13 cellular contexts compared by ENCODE assay signal in genomic region chr12:91620949-91621348, GRCh38.
DNase-seq lines count a peak whose midpoint lies in the region; ATAC-seq and TF ChIP-seq lines count a peak whose summit lies in the region.
"Had no signal": no experiment of that assay in that cellular context is flagged by ENCODE, and none has a peak within 500 bp of the region (broad histone marks: within the 10 kb centered on the region; RNA-seq: fewer than 3 reads in every experiment).

No MANE protein-coding gene starts in this region.

- DNase-seq in Daoy (ENCODE audit: low read depth) (peak; percentile 35), NCI-H526 (lab: John Stamatoyannopoulos, UW) (peak; percentile 94 to 95), choroid plexus epithelial cell (ENCODE audit: low read depth) (peak; percentile 10), middle frontal gyrus (ENCODE audit: extremely low spot score, low spot score) (peak; percentile 40), SJCRH30 (no peak), Karpas-422 (no peak), HuH-7 (ENCODE audit: low spot score) (no peak)
- DNase-seq: activated gamma-delta T cell; NCI-H446 treated with DMSO at 0.1 percent for 48 hours; stimulated activated CD4-positive, alpha-beta T cell treated with anti-CD3 and anti-CD28 coated beads, Interleukin-1b, Interleukin-23, amount 100 ng/mL, for 48 hours; stimulated activated naive CD8-positive, alpha-beta T cell treated with anti-CD3 and anti-CD28 coated beads, Interleukin-15, Interleukin-2, amounts not matched to agents 100 U/mL and 50 U/mL, for 24 hours; SW 1271 had no signal

- H3K4me3 ChIP-seq in choroid plexus epithelial cell (ENCODE audit: low read depth, low read length) (no peak overlapping the region), SJCRH30 (no peak overlapping the region), Karpas-422 (ENCODE audit: low read length) (no peak overlapping the region)

- H3K27ac ChIP-seq in SJCRH30 = no peak overlapping the region
- H3K27ac ChIP-seq in Karpas-422 (ENCODE audit: low read length) = no peak overlapping the region

- peak; percentile 25 for TF ChIP-seq CTCF in choroid plexus epithelial cell (conservative IDR thresholded peaks at IDR 0.05; ENCODE audit: low read depth, low read length)

- H3K9me3 ChIP-seq in SJCRH30 (replicated peaks) = 0 out of 2 replicates have a peak, but pooled peaks cover 1% of the 10 kb centered on the region
- no peaks in the 10 kb centered on the region for H3K9me3 ChIP-seq in Karpas-422 (ENCODE audit: low read length)

- H3K9ac ChIP-seq in Karpas-422 (ENCODE audit: low read length) = no peak overlapping the region

- ATAC-seq in HG02885 (IDR thresholded peaks at IDR 0.05; ENCODE audit: poor library complexity, unreplicated experiment) = no peak
- ATAC-seq: stimulated activated naive CD8-positive, alpha-beta T cell treated with anti-CD3 and anti-CD28 coated beads, Interleukin-15, Interleukin-2, amounts not matched to agents 100 U/mL and 50 U/mL, for 24 hours had no signal

- peaks cover 21% of the 10 kb centered on the region for H3K4me1 ChIP-seq in SJCRH30
- H3K4me1 ChIP-seq in Karpas-422 (ENCODE audit: low read length) = no peaks in the 10 kb centered on the region

- H4K20me1 ChIP-seq in Karpas-422 (ENCODE audit: insufficient read depth, low read depth, low read length) = no peaks in the 10 kb centered on the region

- no peaks in the 10 kb centered on the region for H3K9me2 ChIP-seq in Karpas-422 (replicated peaks; ENCODE audit: insufficient read depth, low read length)

- H3K36me3 ChIP-seq in SJCRH30 (no peaks in the 10 kb centered on the region), Karpas-422 (ENCODE audit: insufficient read depth, low read length) (no peaks in the 10 kb centered on the region)

- H3K4me2 ChIP-seq in Karpas-422 (ENCODE audit: low read depth, low read length, poor library complexity, severe bottlenecking) = no peak overlapping the region

- H3K27me3 ChIP-seq in SJCRH30 (no peaks in the 10 kb centered on the region), Karpas-422 (ENCODE audit: low read length) (no peaks in the 10 kb centered on the region)

- no peaks in the 10 kb centered on the region for H3K79me2 ChIP-seq in Karpas-422 (ENCODE audit: low read length)

- no peak overlapping the region for H2AFZ ChIP-seq in Karpas-422 (ENCODE audit: low read length)

Comparison
In these comparisons a context has a peak if more than half of its experiments do, and no peak if none do; other contexts are left out.
1. DNase-seq: peak in Daoy (single experiment), NCI-H526 (2 of 2), choroid plexus epithelial cell (single experiment) and middle frontal gyrus (single experiment); none in SJCRH30 (0 of 2), Karpas-422 (single experiment) and HuH-7 (single experiment).